Comparison of ENCODE assay signal across 26 cellular contexts in the genomic region with DNA sequence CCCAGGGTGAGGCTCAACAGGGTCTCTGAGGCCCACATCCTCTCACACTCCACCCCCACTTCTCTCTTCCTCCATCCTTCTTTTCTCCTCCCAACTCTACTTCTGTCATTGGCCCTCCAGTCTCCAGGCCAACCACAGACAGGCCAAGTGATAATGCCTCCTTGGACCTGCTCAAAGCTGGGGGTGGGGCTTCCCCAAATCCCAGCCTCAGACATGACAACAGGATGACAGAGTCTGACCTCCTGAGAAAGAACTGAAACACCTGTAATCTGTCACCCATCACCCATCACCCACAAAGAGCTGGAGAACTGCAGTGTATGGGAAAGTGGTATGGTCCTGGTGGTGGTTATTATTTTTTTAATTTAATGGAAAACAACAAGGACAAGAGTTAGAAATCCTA.
A peak's percentile ranks its signal among the peaks of the same experiment; 100 is the strongest.
DNase-seq lines count a peak whose midpoint lies in the region; ATAC-seq, FAIRE-seq and TF ChIP-seq lines count a peak whose summit lies in the region.
"Had no signal": no experiment of that assay in that cellular context is flagged by ENCODE, and none has a peak within 500 bp of the region (broad histone marks: within the 10 kb centered on the region; RNA-seq: fewer than 3 reads in every experiment).

No MANE protein-coding gene starts in this region.

- intact Hi-C loops in GM12878 (cut with micrococcal nuclease; ENCODE audit: unreplicated experiment) (loop anchor here (5.0 kb wide), 1 partner anchor 68 kb away; no protein-coding TSS in a partner anchor), cardiac septum (cut with DNase I) (no loop called here)
- intact Hi-C loops in activated T-helper 1 cell treated with anti-CD3 and anti-CD28 coated beads, Interleukin-12 subunit alpha, Interleukin-12 subunit beta, Interleukin-2, Interleukin-4 antibody, amounts not matched to agents 30 ng/mL and 10 ng/mL and 1 ng/mL, durations not matched to agents 14 hours and 24 hours and 36 hours (cut with micrococcal nuclease): no loop called here

- H3K27me3 Mint-ChIP-seq in activated T-cell treated with anti-CD3 and anti-CD28 coated beads, Interleukin-2, amount 50 U/mL, for 72 hours (ENCODE audit: low read depth): no peaks in the 10 kb centered on the region
- H3K27me3 Mint-ChIP-seq in stimulated activated memory B cell treated with anti-CD40 and anti-IgM and Interleukin-4, amounts not matched to agents 10 μg/mL and 1 μg/mL and 100 μg/mL, for 72 hours: no peaks in the 10 kb centered on the region
- H3K27me3 Mint-ChIP-seq in activated T-helper 1 cell treated with anti-CD3 and anti-CD28 coated beads, Interleukin-12 subunit alpha, Interleukin-12 subunit beta, Interleukin-2, Interleukin-4 antibody, amounts not matched to agents 30 ng/mL and 10 ng/mL and 1 ng/mL, durations not matched to agents 14 hours and 24 hours and 36 hours (ENCODE audit: insufficient read depth): no peaks in the 10 kb centered on the region

- H3K36me3 Mint-ChIP-seq in activated T-cell treated with anti-CD3 and anti-CD28 coated beads, Interleukin-2, amount 50 U/mL, for 72 hours (ENCODE audit: insufficient read depth in 2 of 2): peaks cover 2 to 4% of the 10 kb centered on the region in 2 donors
- H3K36me3 Mint-ChIP-seq in stimulated activated memory B cell treated with anti-CD40 and anti-IgM and Interleukin-4, amounts not matched to agents 10 μg/mL and 1 μg/mL and 100 μg/mL, for 72 hours: peaks cover 34% of the 10 kb centered on the region
- peaks cover 17% of the 10 kb centered on the region for H3K36me3 Mint-ChIP-seq in activated T-helper 1 cell treated with anti-CD3 and anti-CD28 coated beads, Interleukin-12 subunit alpha, Interleukin-12 subunit beta, Interleukin-2, Interleukin-4 antibody, amounts not matched to agents 30 ng/mL and 10 ng/mL and 1 ng/mL, durations not matched to agents 14 hours and 24 hours and 36 hours (ENCODE audit: low read depth)

- no peak overlapping the region for H2AFZ ChIP-seq in GM12878 (ENCODE audit: control insufficient read depth, low read depth, low read length)
- H2AFZ ChIP-seq: GM23338 had no signal

- H3K79me2 ChIP-seq in GM12878 (ENCODE audit: control insufficient read depth, insufficient read depth, low read length): peaks cover 49% of the 10 kb centered on the region

- ATAC-seq in activated T-cell treated with anti-CD3 and anti-CD28 coated beads, Interleukin-2, amount 50 U/mL, for 72 hours (replicated peaks in 1 of 2): peak in 1 of 2 donors; percentile 39
- ATAC-seq in GM12878: peak; percentile 6; the same call in 2 of the 3 replicates
- no peak for ATAC-seq in stimulated activated memory B cell treated with anti-CD40 and anti-IgM and Interleukin-4, amounts not matched to agents 10 μg/mL and 1 μg/mL and 100 μg/mL, for 72 hours
- no peak for ATAC-seq in GM21423 (IDR thresholded peaks at IDR 0.05; ENCODE audit: unreplicated experiment)

- H3K4me1 ChIP-seq in GM12878 (ENCODE audit: control insufficient read depth, insufficient read depth, low read length): peaks cover 27% of the 10 kb centered on the region
- H3K4me1 ChIP-seq: tibial artery had no signal

- TF ChIP-seq CTCF in GM12878 (IDR thresholded peaks at IDR 0.05 in 2 of 3, conservative IDR thresholded peaks at IDR 0.05 in 1 of 3; ENCODE audit: control insufficient read depth in 2 of 3, extremely low read depth in 1 of 3, insufficient read depth in 1 of 3, low read depth in 3 of 3, low read length in 3 of 3): no peak

- H3K36me3 ChIP-seq in KOPT-K1 (ENCODE audit: insufficient read depth, low read length) (peaks cover 9% of the 10 kb centered on the region; the same call in 1 of the 2 replicates), GM12878 (ENCODE audit: control insufficient read depth in 2 of 2, insufficient read depth in 2 of 2, low read length in 1 of 2) (no peaks in the 10 kb centered on the region)
- H3K36me3 ChIP-seq: SJSA1, tibial artery had no signal

- H3K4me3 ChIP-seq in GM12878: no peak overlapping the region
- H3K4me3 ChIP-seq: GM23338, SJSA1, skin epidermis, tibial artery had no signal

- CTCF ChIA-PET in GM12878 (lab: Yijun Ruan, JAX): interaction anchor here (0.7 to 0.9 kb wide), 3 partner anchors 10 to 62 kb away, joined by 3 to 4 read pairs (median 3); no protein-coding TSS in a partner anchor

- RAD21 ChIA-PET in GM12878 (lab: Charles Lee; ENCODE audit: unreplicated experiment): interaction anchor here (0.8 to 1.0 kb wide), 2 partner anchors 9 to 184 kb away, joined by 3 read pairs; no protein-coding TSS in a partner anchor

- POLR2A ChIA-PET in GM12878 (lab: Charles Lee): interaction anchor here (0.7 to 1.0 kb wide), 2 partner anchors 10 to 25 kb away, joined by 3 read pairs; no protein-coding TSS in a partner anchor

- in situ Hi-C loops in GM12878 (cut with MboI): no loop called here

- FAIRE-seq in GM12878 (lab: Jason Lieb, UNC): no peak
- FAIRE-seq: colon had no signal

- no peak for TF ChIP-seq RAD21 in GM12878 (IDR thresholded peaks at IDR 0.05; ENCODE audit: insufficient read depth, low read depth, low read length)

- no peak overlapping the region for H3K4me3 Mint-ChIP-seq in activated T-cell treated with anti-CD3 and anti-CD28 coated beads, Interleukin-2, amount 50 U/mL, for 72 hours
- no peak overlapping the region for H3K4me3 Mint-ChIP-seq in stimulated activated memory B cell treated with anti-CD40 and anti-IgM and Interleukin-4, amounts not matched to agents 10 μg/mL and 1 μg/mL and 100 μg/mL, for 72 hours
- no peak overlapping the region for H3K4me3 Mint-ChIP-seq in activated T-helper 1 cell treated with anti-CD3 and anti-CD28 coated beads, Interleukin-12 subunit alpha, Interleukin-12 subunit beta, Interleukin-2, Interleukin-4 antibody, amounts not matched to agents 30 ng/mL and 10 ng/mL and 1 ng/mL, durations not matched to agents 14 hours and 24 hours and 36 hours
- H3K4me3 Mint-ChIP-seq: brain, GM23338, nephron had no signal

- H3K9me3 Mint-ChIP-seq in activated T-cell treated with anti-CD3 and anti-CD28 coated beads, Interleukin-2, amount 50 U/mL, for 72 hours: peaks cover 2 to 3% of the 10 kb centered on the region in 2 donors
- no peaks in the 10 kb centered on the region for H3K9me3 Mint-ChIP-seq in stimulated activated memory B cell treated with anti-CD40 and anti-IgM and Interleukin-4, amounts not matched to agents 10 μg/mL and 1 μg/mL and 100 μg/mL, for 72 hours
- peaks cover 3% of the 10 kb centered on the region for H3K9me3 Mint-ChIP-seq in activated T-helper 1 cell treated with anti-CD3 and anti-CD28 coated beads, Interleukin-12 subunit alpha, Interleukin-12 subunit beta, Interleukin-2, Interleukin-4 antibody, amounts not matched to agents 30 ng/mL and 10 ng/mL and 1 ng/mL, durations not matched to agents 14 hours and 24 hours and 36 hours
- H3K9me3 Mint-ChIP-seq: GM23338 had no signal

- no peaks in the 10 kb centered on the region for H3K27me3 ChIP-seq in GM12878 (replicated peaks in 1 of 2; ENCODE audit: control insufficient read depth in 2 of 2, insufficient read depth in 2 of 2, low read length in 1 of 2)
- H3K27me3 ChIP-seq: SJSA1, tibial artery had no signal

- TF ChIP-seq POLR2A in GM12878 (IDR thresholded peaks at IDR 0.05; ENCODE audit: low read depth, low read length): no peak

- H3K27ac ChIP-seq in KOPT-K1 (ENCODE audit: low read depth, low read length, poor library complexity, severe bottlenecking) (peak overlapping the region; percentile 41), GM12878 (ENCODE audit: control insufficient read depth, insufficient read depth) (peak overlapping the region; percentile 39; the same call in 1 of the 2 replicates)
- H3K27ac ChIP-seq: SJSA1, skin epidermis, tibial artery had no signal

- peak overlapping the region; percentile 88 for H3K27ac Mint-ChIP-seq in activated T-cell treated with anti-CD3 and anti-CD28 coated beads, Interleukin-2, amount 50 U/mL, for 72 hours
- peak overlapping the region; percentile 69 for H3K27ac Mint-ChIP-seq in stimulated activated memory B cell treated with anti-CD40 and anti-IgM and Interleukin-4, amounts not matched to agents 10 μg/mL and 1 μg/mL and 100 μg/mL, for 72 hours
- no peak overlapping the region for H3K27ac Mint-ChIP-seq in activated T-helper 1 cell treated with anti-CD3 and anti-CD28 coated beads, Interleukin-12 subunit alpha, Interleukin-12 subunit beta, Interleukin-2, Interleukin-4 antibody, amounts not matched to agents 30 ng/mL and 10 ng/mL and 1 ng/mL, durations not matched to agents 14 hours and 24 hours and 36 hours
- H3K27ac Mint-ChIP-seq: brain, nephron had no signal

- no TSS peak for BruUV-seq in GM12878 (replicated peaks; lab: Mats Ljungman, UMichigan)

- H4K20me1 ChIP-seq in GM12878 (ENCODE audit: control insufficient read depth, insufficient read depth): no peaks in the 10 kb centered on the region

- TF ChIP-seq EP300 in GM12878 (IDR thresholded peaks at IDR 0.05; ENCODE audit: borderline replicate concordance in 1 of 2, control insufficient read depth in 1 of 2, low read depth in 2 of 2, low read length in 2 of 2): no peak

- DNase-seq in activated T-cell treated with anti-CD3 and anti-CD28 coated beads, Interleukin-2, amount 50 U/mL, for 72 hours: no peak
- DNase-seq in activated T-cell treated with anti-CD3 and anti-CD28 coated beads, Interleukin-2, amount 50 U/mL, for 1 hour: no peak
- DNase-seq in GM12878 (ENCODE audit: low read depth, low spot score) (no peak), cardiac septum (ENCODE audit: low spot score) (no peak)
- no peak for DNase-seq in activated T-helper 1 cell treated with anti-CD3 and anti-CD28 coated beads, Interleukin-12 subunit alpha, Interleukin-12 subunit beta, Interleukin-2, Interleukin-4 antibody, amounts not matched to agents 30 ng/mL and 10 ng/mL and 1 ng/mL, durations not matched to agents 14 hours and 24 hours and 36 hours (ENCODE audit: low spot score)
- DNase-seq: activated CD4-positive, alpha-beta T cell treated with anti-CD3 and anti-CD28 coated beads for 4 hours; activated gamma-delta T cell; effector CD8-positive, alpha-beta T cell; KG1; kidney; midbrain; MM.1S; NCI-H1417; NCI-H2029 treated with DMSO at 0.1 percent for 48 hours; NCI-H526 treated with DMSO at 0.1 percent for 48 hours; T-helper 1 cell had no signal

- peaks cover 44% of the 10 kb centered on the region for H3K4me1 Mint-ChIP-seq in activated T-cell treated with anti-CD3 and anti-CD28 coated beads, Interleukin-2, amount 50 U/mL, for 72 hours (ENCODE audit: low read depth)
- peaks cover 41% of the 10 kb centered on the region for H3K4me1 Mint-ChIP-seq in stimulated activated memory B cell treated with anti-CD40 and anti-IgM and Interleukin-4, amounts not matched to agents 10 μg/mL and 1 μg/mL and 100 μg/mL, for 72 hours
- peaks cover 43% of the 10 kb centered on the region for H3K4me1 Mint-ChIP-seq in activated T-helper 1 cell treated with anti-CD3 and anti-CD28 coated beads, Interleukin-12 subunit alpha, Interleukin-12 subunit beta, Interleukin-2, Interleukin-4 antibody, amounts not matched to agents 30 ng/mL and 10 ng/mL and 1 ng/mL, durations not matched to agents 14 hours and 24 hours and 36 hours (ENCODE audit: low read depth)
- H3K4me1 Mint-ChIP-seq: nephron had no signal

- H3K9me3 ChIP-seq in KOPT-K1 (ENCODE audit: insufficient read depth, low read length, poor library complexity, severe bottlenecking) (peaks cover 12% of the 10 kb centered on the region), GM12878 (replicated peaks; ENCODE audit: control insufficient read depth, insufficient read depth, low read length) (no peaks in the 10 kb centered on the region; the same call in 1 of the 3 replicates)
- H3K9me3 ChIP-seq: SJSA1 had no signal

- H3K9ac ChIP-seq in GM12878 (ENCODE audit: control insufficient read depth, insufficient read depth, low read length): no peak overlapping the region

- H3K4me2 ChIP-seq in GM12878 (ENCODE audit: control insufficient read depth, insufficient read depth): no peak overlapping the region
- H3K4me2 ChIP-seq: GM23338 had no signal

- SMC1A ChIA-PET in GM12878 (lab: Charles Lee; ENCODE audit: uncharacterized antibody, unreplicated experiment): interaction anchor here (0.8 to 2.0 kb wide), 5 partner anchors 13 to 41 kb away, joined by 3 to 6 read pairs (median 3); no protein-coding TSS in a partner anchor
